Comparison of ENCODE assay signal across 8 cellular contexts in genomic region chr4:159101983-159102622, GRCh38. TPM values are rescaled to one million over a fixed set of nuclear protein-coding genes. Genes with fewer than 3 reads are reported as not detected.
DNase-seq lines count a peak whose midpoint lies in the region; ATAC-seq and TF ChIP-seq lines count a peak whose summit lies in the region.

No MANE protein-coding gene starts in this region.

- H3K9me3 ChIP-seq in left ventricle myocardium inferior (replicated peaks) (no peaks in the 10 kb centered on the region), body of pancreas (no peaks in the 10 kb centered on the region), lung (ENCODE audit: control insufficient read depth in 2 of 2, insufficient read depth in 1 of 2, low read length in 1 of 2) (no peaks in the 10 kb centered on the region)

- DNase-seq in left ventricle myocardium inferior (no peak), left ventricle myocardium superior (no peak), body of pancreas (no peak), lung (ENCODE audit: low spot score) (no peak), DMS153 (lab: John Stamatoyannopoulos, UW) (no peak)
- no peak for DNase-seq in activated CD4-positive, alpha-beta T cell treated with anti-CD3 and anti-CD28 coated beads for 1 hour

- H3K27me3 ChIP-seq in left ventricle myocardium inferior (ENCODE audit: low read depth) (no peaks in the 10 kb centered on the region), body of pancreas (no peaks in the 10 kb centered on the region), lung (ENCODE audit: control insufficient read depth, insufficient read depth) (no peaks in the 10 kb centered on the region)

- no peak for TF ChIP-seq POLR2A in body of pancreas (IDR thresholded peaks at IDR 0.05)

- no peaks in the 10 kb centered on the region for H3K36me3 ChIP-seq in left ventricle myocardium inferior
- H3K36me3 ChIP-seq in body of pancreas (replicated peaks in 1 of 2; ENCODE audit: insufficient read depth in 1 of 2, low read depth in 2 of 2) = no peaks in the 10 kb centered on the region
- H3K36me3 ChIP-seq in lung (ENCODE audit: control insufficient read depth in 2 of 2, insufficient read depth in 2 of 2, low read length in 2 of 2) = no peaks in the 10 kb centered on the region

- intact Hi-C loops in left ventricle myocardium inferior (cut with micrococcal nuclease) (loop anchor here (10.0 kb wide), 1 partner anchor 53 kb away; no protein-coding TSS in a partner anchor), left ventricle myocardium superior (cut with micrococcal nuclease) (loop anchor here (10.0 kb wide), 1 partner anchor 73 kb away; no protein-coding TSS in a partner anchor), body of pancreas (cut with DNase I) (no loop called here)

- TF ChIP-seq CTCF in left ventricle myocardium inferior (IDR thresholded peaks at IDR 0.05; ENCODE audit: borderline replicate concordance) (no peak), body of pancreas (IDR thresholded peaks at IDR 0.05) (no peak), lung (IDR thresholded peaks at IDR 0.05; ENCODE audit: control extremely low read depth, extremely low read depth) (no peak)

- 28 to 33% methylated on average over 12 to 14 of the region's 14 CpGs for WGBS in body of pancreas, 2 donors
- 34 to 40% methylated on average over 14 of the region's 14 CpGs for WGBS in lung, 2 donors

- peak overlapping the region; percentile 96 for H3K4me3 ChIP-seq in left ventricle myocardium inferior
- H3K4me3 ChIP-seq in body of pancreas = peak overlapping the region; percentile 34 to 56
- H3K4me3 ChIP-seq in lung = peak overlapping the region; percentile 83

- H3K27ac ChIP-seq in left ventricle myocardium inferior (replicated peaks) (peak overlapping the region; percentile 97), body of pancreas (peak overlapping the region; percentile 62 to 97 (median 96)), lung (ENCODE audit: low read depth in 1 of 2, low read length in 1 of 2) (peak overlapping the region; percentile 94)

- ATAC-seq in left ventricle myocardium superior (no peak), body of pancreas (no peak), lung (ENCODE audit: insufficient read depth, low FRiP score) (no peak), HG02571 (IDR thresholded peaks at IDR 0.05; ENCODE audit: unreplicated experiment) (no peak), GM18502 (IDR thresholded peaks at IDR 0.05; ENCODE audit: poor library complexity, unreplicated experiment) (no peak)

- H3K4me1 ChIP-seq in left ventricle myocardium inferior (peaks cover 48% of the 10 kb centered on the region), body of pancreas (peaks cover 28% of the 10 kb centered on the region), lung (ENCODE audit: control insufficient read depth in 2 of 2, insufficient read depth in 2 of 2, low read length in 2 of 2) (peaks cover 2 to 10% of the 10 kb centered on the region in 2 donors)

RNA-seq across cellular contexts. Expression of gene RAPGEF2, which starts 0.8 kb away (rescaled TPM):
- total RNA-seq in left ventricle myocardium inferior = 51.5 TPM
- 42.2 TPM for total RNA-seq in left ventricle myocardium superior
- 10 to 100 TPM; 38.2 to 46.7 TPM for total RNA-seq in body of pancreas
- 10 to 100 TPM; 42.3 to 88.7 TPM for total RNA-seq in lung
- polyA plus RNA-seq in lung = 10 to 100 TPM in 1 of 2 donors, 1 to 10 TPM in 1; 8.6 to 22.2 TPM

Comparison
In these comparisons a context has a peak if more than half of its experiments do, and no peak if none do; other contexts are left out.
1. H3K4me3 ChIP-seq: peak in every context shown above with its lines; median percentile 96 in left ventricle myocardium inferior; 83 in lung; 45 in body of pancreas.